In genomic region chr12:96829354-96829753, GRCh38 we compare ENCODE assay signal across 24 cellular contexts.
"Had no signal": no experiment of that assay in that cellular context is flagged by ENCODE, and none has a peak within 500 bp of the region (broad histone marks: within the 10 kb centered on the region; RNA-seq: fewer than 3 reads in every experiment).

No MANE protein-coding gene starts in this region.

- H3K4me3 ChIP-seq: colonic mucosa, coronary artery, dorsolateral prefrontal cortex, esophagus muscularis mucosa, esophagus squamous epithelium, gastrocnemius medialis, gastroesophageal sphincter, heart left ventricle, heart right ventricle had no signal

- H3K9me3 ChIP-seq: colonic mucosa, esophagus muscularis mucosa, esophagus squamous epithelium, gastrocnemius medialis, gastroesophageal sphincter, heart left ventricle, heart right ventricle had no signal

- H3K27ac Mint-ChIP-seq: dendritic cell treated with granulocyte-macrophage colony-stimulating factor and Interleukin-4, amounts not matched to agents 40 ng/mL and 50 ng/mL, for 4 days; effector memory CD8-positive, alpha-beta T cell; endodermal cell had no signal

- H3K27ac ChIP-seq: colonic mucosa, coronary artery, dorsolateral prefrontal cortex, epithelial cell of prostate, esophagus muscularis mucosa, esophagus squamous epithelium, foreskin keratinocyte, gastrocnemius medialis, gastroesophageal sphincter, heart left ventricle, heart right ventricle had no signal

- DNase-seq: colonic mucosa; cortex of kidney; dermis blood vessel endothelial cell; dorsolateral prefrontal cortex; effector CD4-positive, alpha-beta T cell; effector CD8-positive, alpha-beta T cell; effector memory CD4-positive, alpha-beta T cell; effector memory CD8-positive, alpha-beta T cell; endodermal cell; erythroblast; esophagus squamous epithelium; foreskin fibroblast; foreskin keratinocyte; foreskin melanocyte; gastrocnemius medialis; glutamatergic neuron; head of caudate nucleus; heart left ventricle; heart right ventricle had no signal

- H3K4me1 Mint-ChIP-seq: endodermal cell had no signal

- H3K36me3 ChIP-seq: colonic mucosa, esophagus muscularis mucosa, esophagus squamous epithelium, gastrocnemius medialis, gastroesophageal sphincter, heart left ventricle, heart right ventricle had no signal

- H3K27me3 ChIP-seq: colonic mucosa, esophagus muscularis mucosa, esophagus squamous epithelium, foreskin keratinocyte, gastrocnemius medialis, gastroesophageal sphincter, heart left ventricle, heart right ventricle had no signal

- H3K9me3 Mint-ChIP-seq: dendritic cell treated with granulocyte-macrophage colony-stimulating factor and Interleukin-4, amounts not matched to agents 40 ng/mL and 50 ng/mL, for 4 days; effector memory CD8-positive, alpha-beta T cell had no signal

- H3K4me3 Mint-ChIP-seq: dendritic cell treated with granulocyte-macrophage colony-stimulating factor and Interleukin-4, amounts not matched to agents 40 ng/mL and 50 ng/mL, for 4 days; effector memory CD8-positive, alpha-beta T cell; endodermal cell had no signal

- H3K27me3 Mint-ChIP-seq: dendritic cell treated with granulocyte-macrophage colony-stimulating factor and Interleukin-4, amounts not matched to agents 40 ng/mL and 50 ng/mL, for 4 days had no signal
